8 cellular contexts compared by ENCODE assay signal in genomic region chr11:75342966-75343870, GRCh38. TPM values are rescaled to one million over a fixed set of nuclear protein-coding genes. Genes with fewer than 3 reads are reported as not detected.
DNase-seq lines count a peak whose midpoint lies in the region; ATAC-seq and TF ChIP-seq lines count a peak whose summit lies in the region.

No MANE protein-coding gene starts in this region.

- no peak overlapping the region for H3K23ac ChIP-seq in neuronal stem cell (ENCODE audit: low read depth, low read length, poor library complexity)

- no peaks in the 10 kb centered on the region for H3K79me1 ChIP-seq in neuronal stem cell (ENCODE audit: low read depth, low read length)

- no peak overlapping the region for H2AFZ ChIP-seq in neuronal stem cell (ENCODE audit: low read length)

- H3K4me3 ChIP-seq in esophagus squamous epithelium (peak overlapping the region in 1 of 4 donors; percentile 26), gastrocnemius medialis (peak overlapping the region in 2 of 4 donors; percentile 11 to 14), neuronal stem cell (ENCODE audit: low read length in 2 of 2) (no peak overlapping the region)

- intact Hi-C loops in esophagus squamous epithelium (cut with DNase I) (no loop called here), gastrocnemius medialis (cut with DNase I; ENCODE audit: low total_unique reads) (no loop called here)

- H2BK15ac ChIP-seq in neuronal stem cell (ENCODE audit: low read length): no peak overlapping the region

- no peak overlapping the region for H4K8ac ChIP-seq in neuronal stem cell (ENCODE audit: low read depth, low read length)

- DNase-seq in SIG-M5 treated with dmso at 0.1 percent for 504 hours (lab: John Stamatoyannopoulos, UW; ENCODE audit: unreplicated experiment): peak; percentile 70
- no peak for DNase-seq in SIG-M5 (lab: John Stamatoyannopoulos, UW)
- DNase-seq in NCI-H774 (lab: John Stamatoyannopoulos, UW): peak; percentile 93
- no peak for DNase-seq in esophagus squamous epithelium (lab: John Stamatoyannopoulos, UW)
- no peak for DNase-seq in gastrocnemius medialis
- DNase-seq in inferior parietal cortex (ENCODE audit: extremely low spot score): no peak
- no peak for DNase-seq in activated CD4-positive, alpha-beta T cell treated with anti-CD3 and anti-CD28 coated beads for 1 hour
- DNase-seq in neuronal stem cell (ENCODE audit: low spot score): no peak

- H2BK120ac ChIP-seq in neuronal stem cell (ENCODE audit: low read depth, low read length): no peak overlapping the region

- H3K27me3 ChIP-seq in esophagus squamous epithelium (no peaks in the 10 kb centered on the region), gastrocnemius medialis (no peaks in the 10 kb centered on the region), neuronal stem cell (ENCODE audit: control insufficient read depth in 3 of 3, insufficient read depth in 3 of 3, low read depth in 1 of 3, low read length in 3 of 3) (no peaks in the 10 kb centered on the region)

- H3K4me1 ChIP-seq in esophagus squamous epithelium: peaks cover 98 to 100% (median 99%) of the 10 kb centered on the region in 3 donors
- H3K4me1 ChIP-seq in gastrocnemius medialis: peaks cover 49 to 59% of the 10 kb centered on the region in 2 donors
- peaks cover 25 to 28% of the 10 kb centered on the region in 2 donors for H3K4me1 ChIP-seq in neuronal stem cell (ENCODE audit: control insufficient read depth in 2 of 2, insufficient read depth in 1 of 2, low read depth in 1 of 2, low read length in 2 of 2)

- no peak overlapping the region for H2BK5ac ChIP-seq in neuronal stem cell (ENCODE audit: low read length)

- no peak for ATAC-seq in gastrocnemius medialis

- H3K4ac ChIP-seq in neuronal stem cell (ENCODE audit: low read length): no peak overlapping the region

- 53 to 61% methylated on average over 10 to 12 of the region's 12 CpGs for WGBS in esophagus squamous epithelium, 2 donors
- WGBS in neuronal stem cell (ENCODE audit: extremely low coverage in 2 of 2, insufficient read length in 2 of 2, insufficient replicate concordance in 1 of 2), 2 donors: no CpG with 5 or more reads among the region's 12 CpGs

- no peak overlapping the region for H3K4me2 ChIP-seq in neuronal stem cell (ENCODE audit: insufficient read depth, low read length, poor library complexity, severe bottlenecking)

- H3K9me3 ChIP-seq in esophagus squamous epithelium: no peaks in the 10 kb centered on the region
- H3K9me3 ChIP-seq in gastrocnemius medialis: no peaks in the 10 kb centered on the region
- no peaks in the 10 kb centered on the region for H3K9me3 ChIP-seq in neuronal stem cell (replicated peaks in 1 of 2; ENCODE audit: control insufficient read depth in 2 of 2, insufficient read depth in 1 of 2, low read depth in 1 of 2, low read length in 2 of 2)

- H4K91ac ChIP-seq in neuronal stem cell (ENCODE audit: low read depth, low read length, poor library complexity): no peak overlapping the region

- H2AK5ac ChIP-seq in neuronal stem cell (ENCODE audit: low read depth, low read length): no peak overlapping the region

- H3K14ac ChIP-seq in neuronal stem cell (ENCODE audit: low read length): no peak overlapping the region

- no peak overlapping the region for H3K9ac ChIP-seq in neuronal stem cell (ENCODE audit: low read depth, low read length, poor library complexity)

- TF ChIP-seq POLR2A in esophagus squamous epithelium (IDR thresholded peaks at IDR 0.05) (no peak), gastrocnemius medialis (IDR thresholded peaks at IDR 0.05) (no peak)

- H3K36me3 ChIP-seq in esophagus squamous epithelium: no peaks in the 10 kb centered on the region
- no peaks in the 10 kb centered on the region for H3K36me3 ChIP-seq in gastrocnemius medialis
- no peaks in the 10 kb centered on the region for H3K36me3 ChIP-seq in neuronal stem cell (replicated peaks in 1 of 2; ENCODE audit: control insufficient read depth in 2 of 2, insufficient read depth in 2 of 2, low read length in 2 of 2)

- no peak overlapping the region for H2BK12ac ChIP-seq in neuronal stem cell (ENCODE audit: low read length)

- in situ Hi-C loops in gastrocnemius medialis (cut with MboI; ENCODE audit: low sequenced_read_pairs in 4 of 4): no loop called here

- no peak for TF ChIP-seq CTCF in esophagus squamous epithelium (IDR thresholded peaks at IDR 0.05)
- TF ChIP-seq CTCF in gastrocnemius medialis (IDR thresholded peaks at IDR 0.05 in 4 of 5, conservative IDR thresholded peaks at IDR 0.05 in 1 of 5): no peak

- no peak overlapping the region for H3K18ac ChIP-seq in neuronal stem cell (ENCODE audit: low read length)

- H3K27ac ChIP-seq in esophagus squamous epithelium: peak overlapping the region; percentile 23 to 97 (median 90)
- H3K27ac ChIP-seq in gastrocnemius medialis: peak overlapping the region in 3 of 4 donors; percentile 47 to 51 (median 49)
- no peak overlapping the region for H3K27ac ChIP-seq in neuronal stem cell (replicated peaks; ENCODE audit: low read length)

RNA-seq across cellular contexts. Expression of gene ARRB1, which starts 8.2 kb away (rescaled TPM):
- 10 to 100 TPM in 3 of 4 donors, 1 to 10 TPM in 1; 9.6 to 24.8 (median 17.8) TPM for total RNA-seq in esophagus squamous epithelium
- total RNA-seq in gastrocnemius medialis: 10 to 100 TPM in 1 of 4 donors, 1 to 10 TPM in 3; 4.3 to 11.8 (median 5.4) TPM
- 6.6 TPM for polyA plus RNA-seq in neuronal stem cell (2013, experiment 1 of 2)
- 6.3 TPM for polyA plus RNA-seq in neuronal stem cell (2013, experiment 2 of 2)

RNA-seq across cellular contexts. Expression of gene RPS3, which starts 56.1 kb away (rescaled TPM):
- total RNA-seq in esophagus squamous epithelium: 1,000 to 10,000 TPM; 1,101 to 2,606 (median 1,579) TPM
- 100 to 1,000 TPM; 572 to 979 (median 746) TPM for total RNA-seq in gastrocnemius medialis
- 5,741 TPM for polyA plus RNA-seq in neuronal stem cell (2013, experiment 1 of 2)
- 5,744 TPM for polyA plus RNA-seq in neuronal stem cell (2013, experiment 2 of 2)

Comparison
In these comparisons a context has a peak if more than half of its experiments do, and no peak if none do; other contexts are left out.
1. DNase-seq: peak in SIG-M5 treated with dmso at 0.1 percent for 504 hours (single experiment) and NCI-H774 (single experiment); none in SIG-M5 (single experiment), esophagus squamous epithelium (single experiment), gastrocnemius medialis (0 of 2), inferior parietal cortex (single experiment), activated CD4-positive, alpha-beta T cell treated with anti-CD3 and anti-CD28 coated beads for 1 hour (single experiment) and neuronal stem cell (single experiment).